22 cellular contexts compared by ENCODE assay signal in the genomic region with DNA sequence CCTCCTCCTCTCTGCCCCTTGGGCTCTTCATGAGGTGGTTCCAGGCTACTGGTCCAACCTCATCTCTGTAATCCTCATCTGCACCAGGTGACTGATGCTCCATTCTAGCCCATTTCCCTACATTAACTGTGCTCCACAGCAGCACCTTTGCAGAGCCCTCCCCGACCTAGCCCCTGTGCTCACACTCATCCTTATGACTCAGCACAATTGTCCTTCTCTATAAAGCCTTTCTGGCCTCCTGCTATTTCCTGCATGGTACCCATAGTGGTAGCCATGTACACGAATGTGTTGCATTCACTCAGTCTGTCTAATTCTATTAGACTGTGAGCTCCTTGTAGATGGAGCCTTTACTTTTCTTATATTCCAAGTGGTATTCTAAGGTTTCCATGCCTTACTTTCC.
"Had no signal": no experiment of that assay in that cellular context is flagged by ENCODE, and none has a peak within 500 bp of the region (broad histone marks: within the 10 kb centered on the region; RNA-seq: fewer than 3 reads in every experiment).

No MANE protein-coding gene starts in this region.

- H3K27ac Mint-ChIP-seq: effector memory CD8-positive, alpha-beta T cell; memory B cell; mesothelial cell of epicardium; natural killer cell; progenitor cell of endocrine pancreas had no signal

- H3K4me1 Mint-ChIP-seq: memory B cell, mesothelial cell of epicardium had no signal

- H3K9me3 ChIP-seq: esophagus squamous epithelium, gastroesophageal sphincter, left ventricle myocardium inferior, lower lobe of right lung, pancreas, suprapubic skin, thyroid gland, upper lobe of right lung, vagina had no signal

- H3K4me2 ChIP-seq: smooth muscle cell had no signal

- H3K36me3 ChIP-seq: esophagus squamous epithelium, gastroesophageal sphincter, left ventricle myocardium inferior, lower lobe of right lung, pancreas, suprapubic skin, thyroid gland, upper lobe of right lung, vagina had no signal

- H3K4me1 ChIP-seq: esophagus squamous epithelium, gastroesophageal sphincter, lower lobe of right lung, pancreas, suprapubic skin, thyroid gland, upper lobe of right lung, vagina had no signal

- DNase-seq: effector memory CD8-positive, alpha-beta T cell; esophagus squamous epithelium; glutamatergic neuron; kidney; left cardiac atrium; left ventricle myocardium inferior; lower lobe of right lung; natural killer cell; occipital lobe; pancreas; right cardiac atrium; stimulated activated CD4-positive, alpha-beta T cell treated with anti-CD3 and anti-CD28 coated beads, Interleukin-2, amount 100 ng/mL, for 48 hours; stimulated activated naive CD4-positive, alpha-beta T cell treated with Interleukin-2 at 50 U/mL for 16 hours; thyroid gland; upper lobe of right lung had no signal

- H3K36me3 Mint-ChIP-seq: natural killer cell had no signal

- H3K4me3 ChIP-seq: esophagus squamous epithelium, gastroesophageal sphincter, left ventricle myocardium inferior, lower lobe of right lung, pancreas, smooth muscle cell, suprapubic skin, thyroid gland, upper lobe of right lung, vagina had no signal

- H3K9me3 Mint-ChIP-seq: memory B cell had no signal

- H3K27ac ChIP-seq: esophagus squamous epithelium, gastroesophageal sphincter, left ventricle myocardium inferior, lower lobe of right lung, pancreas, suprapubic skin, thyroid gland, upper lobe of right lung, vagina had no signal

- H3K27me3 Mint-ChIP-seq: effector memory CD8-positive, alpha-beta T cell; memory B cell had no signal

- H3K4me3 Mint-ChIP-seq: effector memory CD8-positive, alpha-beta T cell; memory B cell; mesothelial cell of epicardium; natural killer cell had no signal

- H3K27me3 ChIP-seq: esophagus squamous epithelium, gastroesophageal sphincter, pancreas, suprapubic skin, thyroid gland, upper lobe of right lung, vagina had no signal
